Comparison of ENCODE assay signal across 27 cellular contexts in the genomic region with DNA sequence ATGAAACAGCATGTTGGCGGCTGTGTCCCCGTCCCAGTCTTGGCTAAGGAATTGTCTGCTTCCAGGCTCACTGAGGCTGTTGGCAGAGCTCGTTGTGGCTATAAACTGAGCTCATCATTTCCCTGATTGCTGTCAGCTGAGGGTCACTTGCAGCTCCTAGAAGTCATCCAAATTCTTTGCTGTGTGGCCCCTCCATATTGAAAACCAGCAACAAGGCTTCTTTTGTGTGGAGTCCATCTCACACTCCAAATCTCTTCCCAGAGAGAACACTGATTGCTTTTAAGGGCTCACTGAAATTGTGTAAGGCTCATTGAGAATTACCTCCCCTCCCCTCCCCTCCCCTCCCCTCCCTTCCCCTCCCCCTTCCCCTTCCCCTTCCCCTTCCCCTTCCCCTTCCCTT.
"Had no signal": no experiment of that assay in that cellular context is flagged by ENCODE, and none has a peak within 500 bp of the region (broad histone marks: within the 10 kb centered on the region; RNA-seq: fewer than 3 reads in every experiment).

No MANE protein-coding gene starts in this region.

- H3K27ac Mint-ChIP-seq: activated CD4-positive, alpha-beta T cell treated with anti-CD3 and anti-CD28 coated beads, Interleukin-2, amount 10 ng/mL, durations not matched to agents 24 days and 14 days; activated naive CD8-positive, alpha-beta T cell treated with anti-CD3 and anti-CD28 coated beads for 36 hours; activated T-cell treated with anti-CD3 and anti-CD28 coated beads, Interleukin-2, amount 50 U/mL, for 72 hours had no signal

- H3K9me3 ChIP-seq: MG63 had no signal

- H3K27me3 ChIP-seq: brain microvascular endothelial cell, MG63 had no signal

- H3K36me3 ChIP-seq: brain microvascular endothelial cell, MG63 had no signal

- H3K27me3 Mint-ChIP-seq: activated CD4-positive, alpha-beta T cell treated with anti-CD3 and anti-CD28 coated beads, Interleukin-2, amount 10 ng/mL, durations not matched to agents 24 days and 14 days; activated CD8-positive, alpha-beta T cell treated with anti-CD3 and anti-CD28 coated beads for 36 hours; activated naive CD8-positive, alpha-beta T cell treated with anti-CD3 and anti-CD28 coated beads for 36 hours; activated T-helper 17 cell treated with anti-CD3 and anti-CD28 coated beads, Interleukin-2, amount 50 U/mL, for 72 hours had no signal

- H3K9me3 Mint-ChIP-seq: activated CD4-positive, alpha-beta T cell treated with anti-CD3 and anti-CD28 coated beads, Interleukin-2, amount 10 ng/mL, durations not matched to agents 24 days and 14 days; activated naive CD8-positive, alpha-beta T cell treated with anti-CD3 and anti-CD28 coated beads for 36 hours; activated T-cell treated with anti-CD3 and anti-CD28 coated beads, Interleukin-2, amount 50 U/mL, for 72 hours; activated T-helper 17 cell treated with anti-CD3 and anti-CD28 coated beads, Interleukin-2, amount 50 U/mL, for 72 hours had no signal

- ATAC-seq: activated CD8-positive, alpha-beta T cell treated with anti-CD3 and anti-CD28 coated beads for 36 hours; activated T-cell treated with anti-CD3 and anti-CD28 coated beads, Interleukin-2, amount 50 U/mL, for 72 hours; activated T-helper 17 cell treated with anti-CD3 and anti-CD28 coated beads, Interleukin-2, amount 50 U/mL, for 72 hours had no signal

- DNase-seq: activated CD4-positive, alpha-beta T cell treated with anti-CD3 and anti-CD28 coated beads, Interleukin-2, amount 10 ng/mL, durations not matched to agents 24 days and 14 days; activated CD4-positive, alpha-beta T cell treated with anti-CD3 and anti-CD28 coated beads, Interleukin-2, amount 50 U/mL, for 4 hours; activated CD8-positive, alpha-beta T cell treated with anti-CD3 and anti-CD28 coated beads for 36 hours; activated effector memory CD4-positive, alpha-beta T cell treated with anti-CD3 and anti-CD28 coated beads, Interleukin-2, amount 50 U/mL, for 16 hours; activated naive CD4-positive, alpha-beta T cell; activated naive CD4-positive, alpha-beta T cell treated with anti-CD3 and anti-CD28 coated beads, Interleukin-2, amount 50 U/mL, for 16 hours; activated naive CD8-positive, alpha-beta T cell treated with anti-CD3 and anti-CD28 coated beads for 36 hours; activated T-cell treated with anti-CD3 and anti-CD28 coated beads, Interleukin-2, amount 50 U/mL, for 1 hour; activated T-cell treated with anti-CD3 and anti-CD28 coated beads, Interleukin-2, amount 50 U/mL, for 72 hours; amniotic stem cell; aorta; brain microvascular endothelial cell; central memory CD4-positive, alpha-beta T cell; Kasumi-1; MG63; NCI-H1048; NCI-H1105 treated with DMSO at 0.1 percent for 48 hours; NCI-H1436; NCI-H1694; NCI-H1930; NCI-H2081 treated with DMSO at 0.1 percent for 48 hours; NCI-H345; NCI-H524 treated with DMSO at 0.1 percent for 48 hours; PC-9; T1000 had no signal

- H3K4me2 ChIP-seq: PC-9 had no signal

- H3K4me3 Mint-ChIP-seq: activated CD4-positive, alpha-beta T cell treated with anti-CD3 and anti-CD28 coated beads, Interleukin-2, amount 10 ng/mL, durations not matched to agents 24 days and 14 days; activated CD8-positive, alpha-beta T cell treated with anti-CD3 and anti-CD28 coated beads for 36 hours; activated naive CD8-positive, alpha-beta T cell treated with anti-CD3 and anti-CD28 coated beads for 36 hours; activated T-cell treated with anti-CD3 and anti-CD28 coated beads, Interleukin-2, amount 50 U/mL, for 72 hours; activated T-helper 17 cell treated with anti-CD3 and anti-CD28 coated beads, Interleukin-2, amount 50 U/mL, for 72 hours had no signal

- H3K4me3 ChIP-seq: MG63, PC-9, SK-N-MC had no signal

- H3K27ac ChIP-seq: brain microvascular endothelial cell, PC-9, SK-N-MC had no signal
